In genomic region chr16:1651055-1651454, GRCh38 we compare ENCODE assay signal across 1 cellular context.
TF ChIP-seq lines count a peak whose summit lies in the region.

No MANE protein-coding gene starts in this region.

TF ChIP-seq in WTC11, 78 proteins besides CTCF, POLR2A, EP300 and RAD21 (continued from another document):
- TF ChIP-seq CDX4 (CRISPR knock-in tag; IDR thresholded peaks at IDR 0.05; ENCODE audit: borderline replicate concordance): no peak
- TF ChIP-seq ZNF396 (CRISPR knock-in tag; IDR thresholded peaks at IDR 0.05; ENCODE audit: borderline replicate concordance): no peak
- TF ChIP-seq MLX (CRISPR knock-in tag; IDR thresholded peaks at IDR 0.05): no peak
- no peak for TF ChIP-seq TCF7 (CRISPR knock-in tag; IDR thresholded peaks at IDR 0.05; ENCODE audit: low read depth)
- TF ChIP-seq RORB (CRISPR knock-in tag; IDR thresholded peaks at IDR 0.05): no peak
- TF ChIP-seq MYBL2 (CRISPR knock-in tag; IDR thresholded peaks at IDR 0.05): no peak
